9 cellular contexts compared by ENCODE assay signal in the genomic region with DNA sequence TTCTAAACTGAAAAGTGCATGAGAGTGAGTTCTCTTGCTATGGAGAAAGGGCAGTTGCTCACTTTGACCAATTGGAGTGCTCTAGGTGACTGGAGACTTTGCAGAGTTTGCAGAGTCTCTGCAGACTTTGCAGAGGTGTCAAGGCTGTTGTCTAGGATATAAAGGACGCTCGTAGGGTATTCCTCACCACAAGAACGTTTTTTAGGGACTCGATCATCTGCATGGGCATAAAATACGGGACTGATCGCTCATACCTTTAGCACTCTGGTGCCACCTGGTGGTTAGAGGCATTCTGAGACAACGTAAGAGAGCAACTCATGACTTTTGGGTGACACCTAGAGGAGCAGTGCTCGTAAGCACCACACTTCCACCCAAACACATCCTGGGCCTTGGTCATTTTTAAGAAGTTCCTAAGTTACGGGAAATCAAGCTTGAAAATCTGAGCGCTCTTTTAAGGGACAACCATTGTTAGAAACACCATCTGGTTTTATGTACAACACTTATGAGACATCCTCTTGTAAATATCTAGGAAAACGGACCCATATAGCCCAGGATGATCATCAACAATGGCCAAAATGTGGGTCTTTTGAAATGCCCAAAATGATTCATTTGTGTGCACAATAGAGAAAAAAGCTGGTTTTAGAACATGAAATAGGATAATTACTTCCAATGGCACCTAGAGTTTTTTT. TPM values are rescaled to one million over a fixed set of nuclear protein-coding genes. Genes with fewer than 3 reads are reported as not detected.
DNase-seq lines count a peak whose midpoint lies in the region; ATAC-seq, FAIRE-seq and TF ChIP-seq lines count a peak whose summit lies in the region.
"Had no signal": no experiment of that assay in that cellular context is flagged by ENCODE, and none has a peak within 500 bp of the region (broad histone marks: within the 10 kb centered on the region; RNA-seq: fewer than 3 reads in every experiment).

No MANE protein-coding gene starts in this region.

- H3K4me3 ChIP-seq in WI38 (ENCODE audit: low read depth, low read length) (no peak overlapping the region), bronchial epithelial cell (ENCODE audit: low read depth, low read length) (no peak overlapping the region)

- peak; percentile 92 for FAIRE-seq in bronchial epithelial cell (lab: Jason Lieb, UNC)

- H3K36me3 ChIP-seq in bronchial epithelial cell (ENCODE audit: control insufficient read depth, insufficient read depth, low read length), result no peaks in the 10 kb centered on the region

- DNase-seq in NCI-H345 treated with DMSO at 0.1 percent for 48 hours (lab: John Stamatoyannopoulos, UW; ENCODE audit: unreplicated experiment), result peak; percentile 55
- DNase-seq in bronchial epithelial cell (ENCODE audit: low read depth), result peak; percentile 90
- DNase-seq in islet precursor cell, result peak; percentile 94
- DNase-seq in stimulated activated CD4-positive, alpha-beta T cell treated with anti-CD3 and anti-CD28 coated beads, Interleukin-1b, Interleukin-23, amount 100 ng/mL, for 1 hour (ENCODE audit: low read depth in 2 of 2), result peak; percentile 80 to 82
- DNase-seq in GM19238 (ENCODE audit: insufficient read length, low spot score), result no peak

- TF ChIP-seq CTCF in GM12801 (IDR thresholded peaks at IDR 0.05; ENCODE audit: extremely low read depth, insufficient read length) (peak; percentile 96), WI38 (IDR thresholded peaks at IDR 0.05; ENCODE audit: low read depth, low read length) (peak; percentile 93), bronchial epithelial cell (IDR thresholded peaks at IDR 0.05; ENCODE audit: insufficient read depth, low read length, severe bottlenecking) (peak; percentile 96)

- H3K27me3 ChIP-seq in bronchial epithelial cell (ENCODE audit: control insufficient read depth, insufficient read depth, low read length), result no peaks in the 10 kb centered on the region

- ATAC-seq in HG03108 (IDR thresholded peaks at IDR 0.05; ENCODE audit: unreplicated experiment), result peak; percentile 73

RNA-seq across cellular contexts. Expression of a gene that starts 51.6 kb away (rescaled TPM):
- total RNA-seq in bronchial epithelial cell, result under 0.01 TPM in 1 of 2 replicates, not detected in the other
- total RNA-seq: temporal lobe had no signal
